9 cellular contexts compared by ENCODE assay signal in genomic region chr12:1533205-1533601, GRCh38.
DNase-seq lines count a peak whose midpoint lies in the region; ATAC-seq, FAIRE-seq and TF ChIP-seq lines count a peak whose summit lies in the region.
"Had no signal": no experiment of that assay in that cellular context is flagged by ENCODE, and none has a peak within 500 bp of the region (broad histone marks: within the 10 kb centered on the region; RNA-seq: fewer than 3 reads in every experiment).

No MANE protein-coding gene starts in this region.

- H3K9ac ChIP-seq in endodermal cell (ENCODE audit: extremely low read depth, low read length, poor library complexity, severe bottlenecking): no peak overlapping the region

- H3K27me3 ChIP-seq in cardiac muscle cell: peaks cover 7% of the 10 kb centered on the region
- no peaks in the 10 kb centered on the region for H3K27me3 ChIP-seq in right atrium auricular region
- H3K27me3 ChIP-seq in endodermal cell (ENCODE audit: control insufficient read depth, insufficient read depth, low read length, poor library complexity, severe bottlenecking): peaks cover 89% of the 10 kb centered on the region

- H3K36me3 Mint-ChIP-seq in T-helper 17 cell (ENCODE audit: low read depth) (peaks cover 12% of the 10 kb centered on the region), immature natural killer cell (no peaks in the 10 kb centered on the region), endodermal cell (ENCODE audit: low read depth) (no peaks in the 10 kb centered on the region)

- peaks cover 0 to 2% (median 0%) of the 10 kb centered on the region in 6 donors for H3K9me3 Mint-ChIP-seq in immature natural killer cell
- no peaks in the 10 kb centered on the region for H3K9me3 Mint-ChIP-seq in endodermal cell

- H3K9me3 ChIP-seq in cardiac muscle cell (ENCODE audit: low read depth) (no peaks in the 10 kb centered on the region), right atrium auricular region (no peaks in the 10 kb centered on the region), T-helper 17 cell (ENCODE audit: control insufficient read depth, low read length, poor library complexity, severe bottlenecking) (no peaks in the 10 kb centered on the region), endodermal cell (ENCODE audit: control insufficient read depth, low read length) (no peaks in the 10 kb centered on the region)

- DNase-seq in cardiac muscle cell (ENCODE audit: low read depth in 1 of 2, low spot score in 1 of 2) (no peak), right atrium auricular region (ENCODE audit: low spot score) (no peak), T-helper 17 cell (no peak), immature natural killer cell (peak in 2 of 3 donors; percentile 6 to 30), epidermal melanocyte (ENCODE audit: insufficient read length, low spot score) (no peak), urothelium cell line (ENCODE audit: low spot score) (no peak), endodermal cell (no peak)

- H3K27ac Mint-ChIP-seq in T-helper 17 cell: peak overlapping the region; percentile 75
- H3K27ac Mint-ChIP-seq in immature natural killer cell: no peak overlapping the region
- no peak overlapping the region for H3K27ac Mint-ChIP-seq in endodermal cell

- H3K27ac ChIP-seq in cardiac muscle cell (peak overlapping the region; percentile 99), right atrium auricular region (no peak overlapping the region), endodermal cell (ENCODE audit: low read depth, low read length) (no peak overlapping the region)

- TF ChIP-seq CTCF in cardiac muscle cell (IDR thresholded peaks at IDR 0.05; ENCODE audit: low read depth, low read length) (no peak), right atrium auricular region (IDR thresholded peaks at IDR 0.05) (no peak), endodermal cell (conservative IDR thresholded peaks at IDR 0.05) (no peak)

- ATAC-seq in HG02884 (IDR thresholded peaks at IDR 0.05; ENCODE audit: unreplicated experiment) (peak; percentile 20), T-helper 17 cell (peak; percentile 65)

- H3K27me3 Mint-ChIP-seq in T-helper 17 cell: peaks cover 79% of the 10 kb centered on the region
- H3K27me3 Mint-ChIP-seq in immature natural killer cell (ENCODE audit: low read depth in 3 of 3): peaks cover 43 to 51% (median 44%) of the 10 kb centered on the region in 3 donors
- peaks cover 85% of the 10 kb centered on the region for H3K27me3 Mint-ChIP-seq in endodermal cell (ENCODE audit: insufficient read depth)

- no peak for FAIRE-seq in urothelium cell line (lab: Jason Lieb, UNC)
- FAIRE-seq: bronchial epithelial cell had no signal

- 89 to 96% methylated on average over 8 to 9 of the region's 9 CpGs for WGBS in endodermal cell (ENCODE audit: insufficient coverage in 1 of 2, insufficient read length in 1 of 2), 2 experiments

- H3K4me3 ChIP-seq in cardiac muscle cell: peak overlapping the region; percentile 93
- H3K4me3 ChIP-seq in right atrium auricular region: no peak overlapping the region
- H3K4me3 ChIP-seq in endodermal cell (ENCODE audit: low read length): no peak overlapping the region

- H3K4me1 ChIP-seq in cardiac muscle cell (ENCODE audit: low read depth) (peaks cover 41% of the 10 kb centered on the region), right atrium auricular region (peaks cover 0 to 10% of the 10 kb centered on the region in 2 donors), endodermal cell (ENCODE audit: control insufficient read depth, insufficient read depth, low read length) (no peaks in the 10 kb centered on the region)

- H3K4me1 Mint-ChIP-seq in T-helper 17 cell (peaks cover 27% of the 10 kb centered on the region), immature natural killer cell (peaks cover 46 to 49% of the 10 kb centered on the region in 2 donors), endodermal cell (peaks cover 12% of the 10 kb centered on the region)

- H3K36me3 ChIP-seq in cardiac muscle cell (peaks cover 7% of the 10 kb centered on the region), right atrium auricular region (no peaks in the 10 kb centered on the region), endodermal cell (ENCODE audit: control insufficient read depth, insufficient read depth, low read length) (no peaks in the 10 kb centered on the region)

- peak overlapping the region; percentile 95 for H3K4me3 Mint-ChIP-seq in T-helper 17 cell
- H3K4me3 Mint-ChIP-seq in immature natural killer cell: peak overlapping the region; percentile 82 to 88 (median 85)
- H3K4me3 Mint-ChIP-seq in endodermal cell: no peak overlapping the region

Comparison
In these comparisons a context has a peak if more than half of its experiments do, and no peak if none do; other contexts are left out.
1. DNase-seq: peak in immature natural killer cell (2 of 3); none in cardiac muscle cell (0 of 2), right atrium auricular region (single experiment), T-helper 17 cell (0 of 3), epidermal melanocyte (single experiment), urothelium cell line (single experiment) and endodermal cell (single experiment).